1 cellular context compared by ENCODE assay signal in genomic region chr3:47824541-47825473, GRCh38.
TF ChIP-seq lines count a peak whose summit lies in the region.

No MANE protein-coding gene starts in this region.

TF ChIP-seq in HepG2, 621 proteins besides CTCF, POLR2A, EP300 and RAD21 (continued from another document and continues in another):
- TF ChIP-seq HIC2 (CRISPR knock-in tag; IDR thresholded peaks at IDR 0.05; ENCODE audit: low read depth) (peak; percentile 39; the same call in 1 of the 2 replicates), EED (CRISPR knock-in tag; IDR thresholded peaks at IDR 0.05) (peak; percentile 46; the same call in 1 of the 2 replicates), ZNF660 (CRISPR knock-in tag; IDR thresholded peaks at IDR 0.05; ENCODE audit: borderline replicate concordance, low read depth) (no peak), SMAD9 (CRISPR knock-in tag; IDR thresholded peaks at IDR 0.05) (no peak), ZNF891 (CRISPR knock-in tag; IDR thresholded peaks at IDR 0.05) (peak; percentile 47; the same call in 1 of the 2 replicates), ISL2 (CRISPR knock-in tag; IDR thresholded peaks at IDR 0.05) (0 out of 2 replicates have a peak, but pooled peaks have one; percentile 55), SATB2 (CRISPR knock-in tag; IDR thresholded peaks at IDR 0.05) (no peak), ZFP37 (CRISPR knock-in tag; IDR thresholded peaks at IDR 0.05; ENCODE audit: borderline replicate concordance) (no peak), JARID2 (CRISPR knock-in tag; IDR thresholded peaks at IDR 0.05; ENCODE audit: insufficient replicate concordance) (no peak), DBP (CRISPR knock-in tag; IDR thresholded peaks at IDR 0.05; ENCODE audit: not compliant biosample characterization) (no peak), HNRNPK (IDR thresholded peaks at IDR 0.05; ENCODE audit: low read depth, low read length, poor library complexity, severe bottlenecking) (peak; percentile 68), GZF1 (CRISPR knock-in tag; IDR thresholded peaks at IDR 0.05) (0 out of 2 replicates have a peak, but pooled peaks have one; percentile 54), NPAS2 (CRISPR knock-in tag; IDR thresholded peaks at IDR 0.05; ENCODE audit: borderline replicate concordance) (no peak), ZFY (CRISPR knock-in tag; IDR thresholded peaks at IDR 0.05) (peak; percentile 100), TERF1 (CRISPR knock-in tag; IDR thresholded peaks at IDR 0.05) (0 out of 2 replicates have a peak, but pooled peaks have one; percentile 60), SMAD3 (CRISPR knock-in tag; IDR thresholded peaks at IDR 0.05) (no peak; the same call in 1 of the 2 replicates), ZNF589 (CRISPR knock-in tag; conservative IDR thresholded peaks at IDR 0.05) (no peak), TAF15 (IDR thresholded peaks at IDR 0.05; ENCODE audit: low read depth, low read length, poor library complexity, severe bottlenecking) (no peak), IKZF1 (IDR thresholded peaks at IDR 0.05) (no peak), CHD4 (IDR thresholded peaks at IDR 0.05; ENCODE audit: borderline replicate concordance, low read length) (no peak), ZSCAN29 (CRISPR knock-in tag; conservative IDR thresholded peaks at IDR 0.05) (peak; percentile 56; the same call in 1 of the 2 replicates), FOXK1 (CRISPR knock-in tag; IDR thresholded peaks at IDR 0.05; ENCODE audit: borderline replicate concordance, low read depth) (peak; percentile 33; the same call in 1 of the 2 replicates), ZFP1 (CRISPR knock-in tag; IDR thresholded peaks at IDR 0.05) (no peak), NCOA2 (CRISPR knock-in tag; IDR thresholded peaks at IDR 0.05) (no peak; the same call in 1 of the 2 replicates), ZNF746 (CRISPR knock-in tag; IDR thresholded peaks at IDR 0.05) (peak; percentile 69; the same call in 1 of the 2 replicates), MTERF4 (CRISPR knock-in tag; IDR thresholded peaks at IDR 0.05) (peak; percentile 44; the same call in 1 of the 2 replicates), ZNF329 (CRISPR knock-in tag; IDR thresholded peaks at IDR 0.05; ENCODE audit: low read depth) (peak; percentile 91), ZNF138 (CRISPR knock-in tag; IDR thresholded peaks at IDR 0.05; ENCODE audit: low read depth) (peak; percentile 87; the same call in 1 of the 2 replicates), CERS6 (CRISPR knock-in tag; IDR thresholded peaks at IDR 0.05) (0 out of 2 replicates have a peak, but pooled peaks have one; percentile 28), GFI1 (CRISPR knock-in tag; IDR thresholded peaks at IDR 0.05; ENCODE audit: borderline replicate concordance) (no peak), ZNF75D (CRISPR knock-in tag; IDR thresholded peaks at IDR 0.05; ENCODE audit: borderline replicate concordance) (no peak), ZUFSP (CRISPR knock-in tag; IDR thresholded peaks at IDR 0.05; ENCODE audit: borderline replicate concordance) (no peak), HDAC1 (CRISPR knock-in tag; IDR thresholded peaks at IDR 0.05) (peak; percentile 69), ZNF562 (CRISPR knock-in tag; IDR thresholded peaks at IDR 0.05; ENCODE audit: borderline replicate concordance) (no peak), SOX6 (IDR thresholded peaks at IDR 0.05) (no peak), SOX6 (CRISPR knock-in tag; IDR thresholded peaks at IDR 0.05) (peak; percentile 8; the same call in 1 of the 2 replicates), TOE1 (CRISPR knock-in tag; IDR thresholded peaks at IDR 0.05) (no peak), ZNF709 (CRISPR knock-in tag; IDR thresholded peaks at IDR 0.05) (peak; percentile 87), PAX8 (CRISPR knock-in tag; IDR thresholded peaks at IDR 0.05; ENCODE audit: borderline replicate concordance) (peak; percentile 64; the same call in 1 of the 2 replicates), MZF1 (CRISPR knock-in tag; IDR thresholded peaks at IDR 0.05; ENCODE audit: borderline replicate concordance) (no peak), NR2F1 (CRISPR knock-in tag; IDR thresholded peaks at IDR 0.05) (peak; percentile 8 to 51; a peak in 1 of 4 replicates), ZNF790 (CRISPR knock-in tag; IDR thresholded peaks at IDR 0.05; ENCODE audit: borderline replicate concordance) (peak; percentile 82), FOSL1 (CRISPR knock-in tag; IDR thresholded peaks at IDR 0.05; ENCODE audit: borderline replicate concordance) (no peak), ADNP (CRISPR knock-in tag; IDR thresholded peaks at IDR 0.05) (no peak), ZEB1 (IDR thresholded peaks at IDR 0.05; ENCODE audit: insufficient replicate concordance, low read depth) (no peak), HMGA1 (CRISPR knock-in tag; conservative IDR thresholded peaks at IDR 0.05) (no peak), NONO (IDR thresholded peaks at IDR 0.05) (no peak), NONO (CRISPR knock-in tag; conservative IDR thresholded peaks at IDR 0.05) (peak; percentile 94), NBN (conservative IDR thresholded peaks at IDR 0.05) (no peak), NR3C1 (CRISPR knock-in tag; IDR thresholded peaks at IDR 0.05) (no peak), HNRNPL (IDR thresholded peaks at IDR 0.05; ENCODE audit: low read depth, low read length) (0 out of 2 replicates have a peak, but pooled peaks have one; percentile 55), MIER2 (CRISPR knock-in tag; IDR thresholded peaks at IDR 0.05) (no peak), ZNF878 (CRISPR knock-in tag; IDR thresholded peaks at IDR 0.05) (no peak), PHF21A (CRISPR knock-in tag; IDR thresholded peaks at IDR 0.05) (peak; percentile 47; the same call in 1 of the 2 replicates), KMT2B (CRISPR knock-in tag; IDR thresholded peaks at IDR 0.05) (peak; percentile 24; the same call in 1 of the 2 replicates), ZNF766 (CRISPR knock-in tag; IDR thresholded peaks at IDR 0.05; ENCODE audit: borderline replicate concordance) (no peak; the same call in 1 of the 2 replicates), HNF4G (IDR thresholded peaks at IDR 0.05; ENCODE audit: borderline replicate concordance, low read depth, low read length) (no peak), HNF4G (CRISPR knock-in tag; IDR thresholded peaks at IDR 0.05; ENCODE audit: borderline replicate concordance, low read depth) (0 out of 2 replicates have a peak, but pooled peaks have one; percentile 18), ZNF331 (CRISPR knock-in tag; IDR thresholded peaks at IDR 0.05) (peak; percentile 82), LBX2 (CRISPR knock-in tag; IDR thresholded peaks at IDR 0.05; ENCODE audit: borderline replicate concordance) (peak; percentile 35; the same call in 1 of the 2 replicates), MATR3 (CRISPR knock-in tag; IDR thresholded peaks at IDR 0.05) (no peak), ZNF496 (CRISPR knock-in tag; IDR thresholded peaks at IDR 0.05; ENCODE audit: insufficient replicate concordance) (no peak), NR2F6 (IDR thresholded peaks at IDR 0.05) (no peak), NR2F6 (CRISPR knock-in tag; IDR thresholded peaks at IDR 0.05) (peak; percentile 16; the same call in 1 of the 2 replicates), ZNF770 (CRISPR knock-in tag; IDR thresholded peaks at IDR 0.05) (peak; percentile 66), DNMT1 (CRISPR knock-in tag; IDR thresholded peaks at IDR 0.05) (peak; percentile 57; the same call in 1 of the 2 replicates), POLR2G (IDR thresholded peaks at IDR 0.05; ENCODE audit: low read depth, low read length) (peak; percentile 93), ZNF781 (CRISPR knock-in tag; IDR thresholded peaks at IDR 0.05; ENCODE audit: borderline replicate concordance, not compliant biosample characterization) (no peak), SRSF4 (IDR thresholded peaks at IDR 0.05; ENCODE audit: low read depth, low read length, poor library complexity, severe bottlenecking) (no peak), ZNF441 (CRISPR knock-in tag; IDR thresholded peaks at IDR 0.05; ENCODE audit: borderline replicate concordance) (no peak; the same call in 1 of the 2 replicates), NFYC (CRISPR knock-in tag; IDR thresholded peaks at IDR 0.05) (no peak), ZNF205 (CRISPR knock-in tag; IDR thresholded peaks at IDR 0.05) (peak; percentile 17; the same call in 1 of the 2 replicates), POGZ (CRISPR knock-in tag; IDR thresholded peaks at IDR 0.05) (peak; percentile 78), ISX (CRISPR knock-in tag; conservative IDR thresholded peaks at IDR 0.05) (no peak), ZNF780A (CRISPR knock-in tag; IDR thresholded peaks at IDR 0.05) (no peak)
